Comparison of ENCODE assay signal across 9 cellular contexts in genomic region chr2:74515271-74516069, GRCh38. TPM values are rescaled to one million over a fixed set of nuclear protein-coding genes. Genes with fewer than 3 reads are reported as not detected.
A peak's percentile ranks its signal among the peaks of the same experiment; 100 is the strongest.
DNase-seq lines count a peak whose midpoint lies in the region; ATAC-seq lines count a peak whose summit lies in the region.
"Had no signal": no experiment of that assay in that cellular context is flagged by ENCODE, and none has a peak within 500 bp of the region (broad histone marks: within the 10 kb centered on the region; RNA-seq: fewer than 3 reads in every experiment).

No MANE protein-coding gene starts in this region.

- no peaks in the 10 kb centered on the region for H3K36me3 ChIP-seq in subcutaneous abdominal adipose tissue (ENCODE audit: control insufficient read depth in 5 of 5, insufficient read depth in 5 of 5, low read length in 5 of 5)

- no peaks in the 10 kb centered on the region for H3K9me3 ChIP-seq in subcutaneous abdominal adipose tissue (ENCODE audit: control insufficient read depth in 5 of 5, low read length in 5 of 5)

- no peak for ATAC-seq in activated CD4-positive, alpha-beta T cell treated with anti-CD3 and anti-CD28 coated beads for 36 hours
- ATAC-seq in activated naive CD4-positive, alpha-beta T cell treated with anti-CD3 and anti-CD28 coated beads, Interleukin-2, amount 50 U/mL, for 72 hours: peak; percentile 7 to 17
- ATAC-seq in left lobe of liver: peak; percentile 62

- peak overlapping the region in 4 of 5 donors; percentile 44 to 65 (median 48) for H3K4me3 ChIP-seq in subcutaneous abdominal adipose tissue (ENCODE audit: low read depth in 1 of 5, low read length in 5 of 5)

- peaks cover 16% of the 10 kb centered on the region for H3K4me1 Mint-ChIP-seq in activated CD4-positive, alpha-beta T cell treated with anti-CD3 and anti-CD28 coated beads for 36 hours

- intact Hi-C loops in activated CD4-positive, alpha-beta T cell treated with anti-CD3 and anti-CD28 coated beads for 36 hours (cut with DNase I, micrococcal nuclease): loop anchor here in 1 of 2 experiments (2.0 kb wide), 1 partner anchor 39 kb away; the partner anchor contains the start of gene DOK1

- H3K27ac ChIP-seq in subcutaneous abdominal adipose tissue (ENCODE audit: low read depth, low read length): no peak overlapping the region

- DNase-seq in activated CD4-positive, alpha-beta T cell treated with anti-CD3 and anti-CD28 coated beads for 36 hours: peak; percentile 35
- DNase-seq in activated CD4-positive, alpha-beta T cell treated with anti-CD3 and anti-CD28 coated beads for 48 hours: no peak
- no peak for DNase-seq in activated naive CD4-positive, alpha-beta T cell treated with anti-CD3 and anti-CD28 coated beads, Interleukin-2, amount 50 U/mL, for 72 hours (ENCODE audit: low spot score in 2 of 2)
- DNase-seq in left lobe of liver (ENCODE audit: low spot score): no peak
- no peak for DNase-seq in HCEC 1CT
- DNase-seq in foreskin melanocyte: no peak
- no peak for DNase-seq in NCI-H526 treated with DMSO at 0.1 percent for 48 hours (lab: John Stamatoyannopoulos, UW)
- DNase-seq: NCI-H1436 treated with DMSO at 0.1 percent for 48 hours had no signal

- peak overlapping the region; percentile 57 for H3K4me3 Mint-ChIP-seq in activated CD4-positive, alpha-beta T cell treated with anti-CD3 and anti-CD28 coated beads for 36 hours

- no peak overlapping the region for H3K9ac ChIP-seq in subcutaneous abdominal adipose tissue (ENCODE audit: low read length in 5 of 5)

- H3K4me1 ChIP-seq in subcutaneous abdominal adipose tissue (ENCODE audit: control insufficient read depth in 5 of 5, insufficient read depth in 5 of 5, low read length in 5 of 5): peaks cover 0 to 29% (median 24%) of the 10 kb centered on the region in 5 donors

- peaks cover 63 to 91% (median 77%) of the 10 kb centered on the region in 5 donors for H3K27me3 ChIP-seq in subcutaneous abdominal adipose tissue (ENCODE audit: control insufficient read depth in 5 of 5, insufficient read depth in 4 of 5, low read length in 5 of 5)

- H3K36me3 Mint-ChIP-seq in activated CD4-positive, alpha-beta T cell treated with anti-CD3 and anti-CD28 coated beads for 36 hours (ENCODE audit: low read depth): peaks cover 8% of the 10 kb centered on the region
- peaks cover 10 to 20% of the 10 kb centered on the region in 2 donors for H3K36me3 Mint-ChIP-seq in activated naive CD4-positive, alpha-beta T cell treated with anti-CD3 and anti-CD28 coated beads, Interleukin-2, amount 50 U/mL, for 72 hours

- H3K27ac Mint-ChIP-seq in activated CD4-positive, alpha-beta T cell treated with anti-CD3 and anti-CD28 coated beads for 36 hours: no peak overlapping the region
- no peak overlapping the region for H3K27ac Mint-ChIP-seq in activated naive CD4-positive, alpha-beta T cell treated with anti-CD3 and anti-CD28 coated beads, Interleukin-2, amount 50 U/mL, for 72 hours

- H3K9me3 Mint-ChIP-seq in activated CD4-positive, alpha-beta T cell treated with anti-CD3 and anti-CD28 coated beads for 36 hours (ENCODE audit: low read depth): no peaks in the 10 kb centered on the region
- H3K9me3 Mint-ChIP-seq in activated naive CD4-positive, alpha-beta T cell treated with anti-CD3 and anti-CD28 coated beads, Interleukin-2, amount 50 U/mL, for 72 hours: peaks cover 0 to 4% of the 10 kb centered on the region in 2 donors

- peaks cover 69% of the 10 kb centered on the region for H3K27me3 Mint-ChIP-seq in activated CD4-positive, alpha-beta T cell treated with anti-CD3 and anti-CD28 coated beads for 36 hours

- POLR2A ChIA-PET in activated CD4-positive, alpha-beta T cell treated with anti-CD3 and anti-CD28 coated beads for 36 hours (lab: Charles Lee): interaction anchor here (1.0 to 1.6 kb wide), 4 partner anchors 9 to 57 kb away, joined by 3 to 4 read pairs (median 3); partner anchors contain the start of genes AUP1, DQX1, HTRA2 and WBP1

- CTCF ChIA-PET in activated CD4-positive, alpha-beta T cell treated with anti-CD3 and anti-CD28 coated beads for 36 hours (lab: Charles Lee): interaction anchor here (0.6 to 1.3 kb wide), 7 partner anchors 12 to 1265 kb away, joined by 3 to 4 read pairs (median 3); no protein-coding TSS in a partner anchor

RNA-seq across cellular contexts. Expression of gene TLX2, which starts 1.2 kb away (rescaled TPM):
- under 1 TPM; 0.18 to 0.21 TPM for total RNA-seq in activated CD4-positive, alpha-beta T cell treated with anti-CD3 and anti-CD28 coated beads for 36 hours
- under 1 TPM; 0.19 to 0.25 TPM for total RNA-seq in activated naive CD4-positive, alpha-beta T cell treated with anti-CD3 and anti-CD28 coated beads, Interleukin-2, amount 50 U/mL, for 72 hours
- 0.08 TPM for total RNA-seq in left lobe of liver

RNA-seq across cellular contexts. Expression of gene PCGF1, which starts 8.0 kb away (rescaled TPM):
- 10 to 100 TPM; 21.7 to 28.7 TPM for total RNA-seq in activated CD4-positive, alpha-beta T cell treated with anti-CD3 and anti-CD28 coated beads for 36 hours
- 10 to 100 TPM; 26.2 to 39.9 TPM for total RNA-seq in activated naive CD4-positive, alpha-beta T cell treated with anti-CD3 and anti-CD28 coated beads, Interleukin-2, amount 50 U/mL, for 72 hours
- 10.4 TPM for total RNA-seq in left lobe of liver

RNA-seq across cellular contexts. Expression of gene DQX1, which starts 10.6 kb away (rescaled TPM):
- total RNA-seq in activated CD4-positive, alpha-beta T cell treated with anti-CD3 and anti-CD28 coated beads for 36 hours: under 1 TPM; 0.40 to 0.41 TPM
- 1 to 10 TPM in 1 of 2 donors, under 1 TPM in 1; 0.29 to 2.3 TPM for total RNA-seq in activated naive CD4-positive, alpha-beta T cell treated with anti-CD3 and anti-CD28 coated beads, Interleukin-2, amount 50 U/mL, for 72 hours
- total RNA-seq in left lobe of liver: 0.23 TPM

RNA-seq across cellular contexts. Expression of gene AUP1, which starts 14.0 kb away (rescaled TPM):
- 100 to 1,000 TPM in 1 of 2 experiments, 10 to 100 TPM in 1; 92.0 to 122 TPM for total RNA-seq in activated CD4-positive, alpha-beta T cell treated with anti-CD3 and anti-CD28 coated beads for 36 hours
- total RNA-seq in activated naive CD4-positive, alpha-beta T cell treated with anti-CD3 and anti-CD28 coated beads, Interleukin-2, amount 50 U/mL, for 72 hours: 10 to 100 TPM; 42.3 to 97.1 TPM
- 74.1 TPM for total RNA-seq in left lobe of liver

RNA-seq across cellular contexts. Expression of gene HTRA2, which starts 14.3 kb away (rescaled TPM):
- 10 to 100 TPM; 43.5 to 47.7 TPM for total RNA-seq in activated CD4-positive, alpha-beta T cell treated with anti-CD3 and anti-CD28 coated beads for 36 hours
- total RNA-seq in activated naive CD4-positive, alpha-beta T cell treated with anti-CD3 and anti-CD28 coated beads, Interleukin-2, amount 50 U/mL, for 72 hours: 10 to 100 TPM; 57.5 to 84.4 TPM
- 11.7 TPM for total RNA-seq in left lobe of liver
